ENCODE assay signal across 1 cellular context in genomic region chr11:120514541-120515121, GRCh38.
TF ChIP-seq lines count a peak whose summit lies in the region.

No MANE protein-coding gene starts in this region.

TF ChIP-seq in HepG2, 621 proteins besides CTCF, POLR2A, EP300 and RAD21 (continued from another document):
- no peak for TF ChIP-seq ZNF354B (CRISPR knock-in tag; IDR thresholded peaks at IDR 0.05)
- TF ChIP-seq ZNF75D (CRISPR knock-in tag; IDR thresholded peaks at IDR 0.05; ENCODE audit: borderline replicate concordance), result no peak
- no peak for TF ChIP-seq PHB2 (IDR thresholded peaks at IDR 0.05; ENCODE audit: partially characterized antibody)
- no peak for TF ChIP-seq PRPF4 (IDR thresholded peaks at IDR 0.05; ENCODE audit: low read depth, low read length, poor library complexity, severe bottlenecking)
- no peak for TF ChIP-seq ASH2L (IDR thresholded peaks at IDR 0.05; ENCODE audit: insufficient read length, low read depth, low read length)
- TF ChIP-seq STAT5B (CRISPR knock-in tag; IDR thresholded peaks at IDR 0.05), result no peak
- no peak for TF ChIP-seq FOXP1 (IDR thresholded peaks at IDR 0.05)
- TF ChIP-seq FOXP1 (CRISPR knock-in tag; IDR thresholded peaks at IDR 0.05), result no peak
- TF ChIP-seq BCL3 (CRISPR knock-in tag; IDR thresholded peaks at IDR 0.05), result no peak
- TF ChIP-seq HNF1B (CRISPR knock-in tag; IDR thresholded peaks at IDR 0.05), result no peak
